ENCODE assay signal across 8 cellular contexts in the genomic region with DNA sequence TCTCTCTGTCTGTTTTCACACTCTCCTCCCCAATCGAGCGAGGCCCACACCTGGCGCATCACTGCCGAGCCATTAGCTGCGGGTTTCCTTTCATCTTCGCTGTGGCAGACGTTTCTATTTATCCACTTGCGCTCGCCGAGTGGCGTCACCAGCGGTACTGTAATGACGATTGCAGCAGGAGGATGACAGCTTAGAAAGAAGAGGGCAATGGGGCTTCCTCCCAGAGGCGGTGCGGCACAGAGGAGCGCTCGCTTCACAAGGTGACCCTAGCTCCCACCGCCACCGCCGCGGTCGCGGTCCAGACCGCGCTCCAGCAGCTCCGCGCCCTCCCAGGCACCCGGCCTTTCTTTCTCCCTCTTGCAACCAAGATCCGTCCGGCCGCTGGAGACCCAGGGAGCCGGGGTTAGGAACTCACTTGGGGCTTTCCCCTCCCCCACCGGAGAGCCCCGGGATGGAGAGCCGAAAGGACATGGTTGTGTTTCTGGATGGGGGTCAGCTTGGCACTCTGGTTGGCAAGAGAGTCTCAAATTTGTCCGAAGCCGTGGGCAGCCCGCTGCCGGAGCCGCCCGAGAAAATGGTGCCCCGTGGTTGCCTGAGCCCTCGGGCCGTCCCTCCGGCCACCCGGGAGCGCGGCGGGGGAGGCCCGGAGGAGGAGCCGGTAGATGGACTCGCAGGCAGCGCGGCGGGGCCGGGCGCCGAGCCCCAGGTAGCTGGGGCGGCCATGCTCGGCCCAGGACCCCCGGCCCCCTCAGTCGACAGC. TPM values are rescaled to one million over a fixed set of nuclear protein-coding genes. Genes with fewer than 3 reads are reported as not detected.
DNase-seq lines count a peak whose midpoint lies in the region; ATAC-seq and TF ChIP-seq lines count a peak whose summit lies in the region.

A gene (plus strand): TSS at position 223 of the 760 bp plus-strand sequence. CDS start 229 bp downstream, at position 452.

- peaks cover 18% of the 10 kb centered on the region for H3K4me1 Mint-ChIP-seq in type B pancreatic cell (ENCODE audit: unreplicated experiment)

- peaks cover 49 to 100% (median 100%) of the 10 kb centered on the region in 7 donors for H3K27me3 ChIP-seq in heart right ventricle
- H3K27me3 ChIP-seq in iPS-18a (ENCODE audit: control insufficient read depth, insufficient read depth, low read length) = peaks cover 100% of the 10 kb centered on the region

- no peak for TF ChIP-seq CTCF in heart right ventricle (IDR thresholded peaks at IDR 0.05)
- no peak for TF ChIP-seq CTCF in type B pancreatic cell (conservative IDR thresholded peaks at IDR 0.05)

- 1 to 2% methylated on average over 62 of the region's 62 CpGs for WGBS in heart right ventricle, 2 donors

- peak within 1 kb of the TSS in 7 of 10 donors; percentile 12 to 40 (median 23) for H3K4me3 ChIP-seq in heart right ventricle
- H3K4me3 ChIP-seq in iPS-18a (ENCODE audit: low read length) = peak within 1 kb of the TSS; percentile 18

- H3K4me1 ChIP-seq in heart right ventricle = peaks cover 0 to 55% (median 42%) of the 10 kb centered on the region in 9 donors
- H3K4me1 ChIP-seq in iPS-18a (ENCODE audit: control insufficient read depth, low read depth, low read length) = peaks cover 20% of the 10 kb centered on the region

- peak within 1 kb of the TSS; percentile 4 for H3K27ac Mint-ChIP-seq in type B pancreatic cell

- H3K27me3 Mint-ChIP-seq in type B pancreatic cell = peaks cover 94% of the 10 kb centered on the region

- intact Hi-C loops in heart right ventricle (cut with DNase I) (no loop called here), cardiac septum (cut with DNase I) (no loop called here)

- H3K36me3 Mint-ChIP-seq in type B pancreatic cell = peaks cover 3% of the 10 kb centered on the region

- no peak for ATAC-seq in heart right ventricle
- ATAC-seq in GM21526 (IDR thresholded peaks at IDR 0.05; ENCODE audit: low FRiP score, unreplicated experiment) = no peak

- H3K9me3 Mint-ChIP-seq in type B pancreatic cell = no peaks in the 10 kb centered on the region

- H3K9ac ChIP-seq in iPS-18a (ENCODE audit: low read length) = no peak within 1 kb of the TSS

- DNase-seq in heart right ventricle (no peak), cardiac septum (ENCODE audit: low spot score) (no peak), T-helper 1 cell (peak in 3 of 5 donors; percentile 16 to 30 (median 29)), type B pancreatic cell (ENCODE audit: extremely low spot score, unreplicated experiment) (no peak), medulla oblongata (ENCODE audit: extremely low spot score) (no peak), dedifferentiated amniotic fluid mesenchymal stem cell (ENCODE audit: extremely low spot score) (no peak)

- H3K27ac ChIP-seq in heart right ventricle (no peak within 1 kb of the TSS), iPS-18a (ENCODE audit: low read length) (no peak within 1 kb of the TSS)

- H3K36me3 ChIP-seq in heart right ventricle = no peaks in the 10 kb centered on the region
- no peaks in the 10 kb centered on the region for H3K36me3 ChIP-seq in iPS-18a (ENCODE audit: control insufficient read depth, low read depth, low read length)

- no peaks in the 10 kb centered on the region for H3K9me3 ChIP-seq in heart right ventricle
- no peaks in the 10 kb centered on the region for H3K9me3 ChIP-seq in iPS-18a (ENCODE audit: control insufficient read depth, low read depth, low read length)

- H3K4me3 Mint-ChIP-seq in type B pancreatic cell = peak within 1 kb of the TSS; percentile 76

RNA-seq across cellular contexts. Expression of the gene that starts here (rescaled TPM):
- total RNA-seq in heart right ventricle (not detected), cardiac septum (not detected), type B pancreatic cell (ENCODE audit: low replicate concordance) (0.41 and 0.71 TPM in 2 replicates)
- polyA plus RNA-seq in heart right ventricle = not detected

Comparison
In these comparisons a context has a peak if more than half of its experiments do, and no peak if none do; other contexts are left out.
1. DNase-seq: peak in T-helper 1 cell (3 of 5); none in heart right ventricle (0 of 2), cardiac septum (single experiment), type B pancreatic cell (single experiment), medulla oblongata (single experiment) and dedifferentiated amniotic fluid mesenchymal stem cell (single experiment).